ENCODE assay signal across 1 cellular context in the genomic region with DNA sequence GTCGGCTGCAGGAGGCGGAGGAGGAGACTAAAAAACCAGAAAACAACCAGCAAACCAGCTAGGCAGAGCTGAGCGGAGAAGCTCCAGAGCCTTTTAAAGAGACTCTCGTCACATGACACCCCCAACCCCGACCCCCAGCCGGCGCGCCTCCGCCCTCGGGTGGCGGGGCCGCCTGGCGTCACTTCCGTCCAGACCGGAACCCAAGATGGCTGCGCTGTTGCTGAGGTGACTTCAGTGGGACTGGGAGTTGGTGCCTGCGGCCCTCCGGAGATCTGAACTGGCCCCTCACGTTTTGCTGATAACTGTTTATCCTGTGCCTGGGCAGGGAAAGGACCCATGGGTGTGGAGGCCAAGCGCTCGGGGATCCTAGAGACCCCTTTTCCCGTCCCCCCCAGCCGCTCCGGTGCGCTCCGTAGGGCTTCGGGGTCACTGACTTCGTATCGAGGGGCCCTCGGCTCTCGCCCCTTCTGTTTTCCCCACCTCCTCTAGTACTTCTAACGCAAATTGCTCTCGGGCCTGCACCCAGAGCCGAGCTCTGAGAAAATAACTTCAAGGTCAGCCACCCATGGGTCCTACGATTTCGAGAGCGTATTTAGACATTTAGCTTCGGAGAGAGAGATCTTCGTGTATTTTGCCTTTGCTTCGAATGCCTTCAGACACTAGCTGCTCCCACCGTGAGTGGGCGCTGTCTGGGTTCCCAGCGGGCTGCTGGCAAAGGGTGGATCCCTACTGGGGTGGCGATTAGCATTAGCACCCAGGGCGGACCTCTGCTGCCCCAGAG.
TF ChIP-seq lines count a peak whose summit lies in the region.

A gene with protein sequence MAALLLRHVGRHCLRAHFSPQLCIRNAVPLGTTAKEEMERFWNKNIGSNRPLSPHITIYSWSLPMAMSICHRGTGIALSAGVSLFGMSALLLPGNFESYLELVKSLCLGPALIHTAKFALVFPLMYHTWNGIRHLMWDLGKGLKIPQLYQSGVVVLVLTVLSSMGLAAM (plus strand): TSS at position 181 of the 781 bp plus-strand sequence. CDS start 25 bp downstream, at position 206.

TF ChIP-seq in K562, 482 proteins besides CTCF, POLR2A, EP300 and RAD21 (continued from another document and continues in another):
- TF ChIP-seq, protein P1, sequence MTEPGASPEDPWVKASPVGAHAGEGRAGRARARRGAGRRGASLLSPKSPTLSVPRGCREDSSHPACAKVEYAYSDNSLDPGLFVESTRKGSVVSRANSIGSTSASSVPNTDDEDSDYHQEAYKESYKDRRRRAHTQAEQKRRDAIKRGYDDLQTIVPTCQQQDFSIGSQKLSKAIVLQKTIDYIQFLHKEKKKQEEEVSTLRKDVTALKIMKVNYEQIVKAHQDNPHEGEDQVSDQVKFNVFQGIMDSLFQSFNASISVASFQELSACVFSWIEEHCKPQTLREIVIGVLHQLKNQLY (CRISPR knock-in tag; conservative IDR thresholded peaks at IDR 0.05) = no peak
- TF ChIP-seq, protein P2, sequence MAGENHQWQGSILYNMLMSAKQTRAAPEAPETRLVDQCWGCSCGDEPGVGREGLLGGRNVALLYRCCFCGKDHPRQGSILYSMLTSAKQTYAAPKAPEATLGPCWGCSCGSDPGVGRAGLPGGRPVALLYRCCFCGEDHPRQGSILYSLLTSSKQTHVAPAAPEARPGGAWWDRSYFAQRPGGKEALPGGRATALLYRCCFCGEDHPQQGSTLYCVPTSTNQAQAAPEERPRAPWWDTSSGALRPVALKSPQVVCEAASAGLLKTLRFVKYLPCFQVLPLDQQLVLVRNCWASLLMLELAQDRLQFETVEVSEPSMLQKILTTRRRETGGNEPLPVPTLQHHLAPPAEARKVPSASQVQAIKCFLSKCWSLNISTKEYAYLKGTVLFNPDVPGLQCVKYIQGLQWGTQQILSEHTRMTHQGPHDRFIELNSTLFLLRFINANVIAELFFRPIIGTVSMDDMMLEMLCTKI (IDR thresholded peaks at IDR 0.05; ENCODE audit: partially characterized antibody) = no peak
- TF ChIP-seq, protein P3, sequence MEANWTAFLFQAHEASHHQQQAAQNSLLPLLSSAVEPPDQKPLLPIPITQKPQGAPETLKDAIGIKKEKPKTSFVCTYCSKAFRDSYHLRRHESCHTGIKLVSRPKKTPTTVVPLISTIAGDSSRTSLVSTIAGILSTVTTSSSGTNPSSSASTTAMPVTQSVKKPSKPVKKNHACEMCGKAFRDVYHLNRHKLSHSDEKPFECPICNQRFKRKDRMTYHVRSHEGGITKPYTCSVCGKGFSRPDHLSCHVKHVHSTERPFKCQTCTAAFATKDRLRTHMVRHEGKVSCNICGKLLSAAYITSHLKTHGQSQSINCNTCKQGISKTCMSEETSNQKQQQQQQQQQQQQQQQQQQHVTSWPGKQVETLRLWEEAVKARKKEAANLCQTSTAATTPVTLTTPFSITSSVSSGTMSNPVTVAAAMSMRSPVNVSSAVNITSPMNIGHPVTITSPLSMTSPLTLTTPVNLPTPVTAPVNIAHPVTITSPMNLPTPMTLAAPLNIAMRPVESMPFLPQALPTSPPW (CRISPR knock-in tag; IDR thresholded peaks at IDR 0.05) = peak; percentile 93
- TF ChIP-seq CREM (IDR thresholded peaks at IDR 0.05; ENCODE audit: low read depth) (peak; percentile 97), CBFB (CRISPR knock-in tag; IDR thresholded peaks at IDR 0.05) (no peak), CEBPG (CRISPR knock-in tag; IDR thresholded peaks at IDR 0.05) (peak; percentile 31; the same call in 1 of the 2 replicates), CEBPG (tag; conservative IDR thresholded peaks at IDR 0.05 in 1 of 2, IDR thresholded peaks at IDR 0.05 in 1 of 2) (no peak), BMI1 (IDR thresholded peaks at IDR 0.05; ENCODE audit: low read length) (no peak), RBM25 (IDR thresholded peaks at IDR 0.05; ENCODE audit: low read depth, low read length, severe bottlenecking) (no peak), WHSC1 (IDR thresholded peaks at IDR 0.05; ENCODE audit: low read length) (no peak), TEAD2 (tag; IDR thresholded peaks at IDR 0.05) (0 out of 2 replicates have a peak, but pooled peaks have one; percentile 15), ETV5 (CRISPR knock-in tag; IDR thresholded peaks at IDR 0.05; ENCODE audit: low read depth) (peak; percentile 76; the same call in 1 of the 2 replicates), KDM1A (IDR thresholded peaks at IDR 0.05) (no peak), DIDO1 (tag; IDR thresholded peaks at IDR 0.05; ENCODE audit: low read depth) (0 out of 2 replicates have a peak, but pooled peaks have one; percentile 12), TCF7 (IDR thresholded peaks at IDR 0.05; ENCODE audit: borderline replicate concordance) (no peak), NR2C2 (CRISPR knock-in tag; IDR thresholded peaks at IDR 0.05) (0 out of 2 replicates have a peak, but pooled peaks have one; percentile 24), NR2C2 (tag; IDR thresholded peaks at IDR 0.05) (peak; percentile 91), FOSL1 (tag; conservative IDR thresholded peaks at IDR 0.05) (0 out of 2 replicates have a peak, but pooled peaks have one; percentile 24), ZNF143 (CRISPR knock-in tag; IDR thresholded peaks at IDR 0.05) (peak; percentile 27; the same call in 1 of the 2 replicates), SETDB1 (IDR thresholded peaks at IDR 0.05; ENCODE audit: low read length) (no peak), TAF7 (tag; IDR thresholded peaks at IDR 0.05) (peak; percentile 74), CREB1 (IDR thresholded peaks at IDR 0.05) (peak; percentile 88), CREB1 (CRISPR knock-in tag; IDR thresholded peaks at IDR 0.05) (peak; percentile 90), TBL1XR1 (IDR thresholded peaks at IDR 0.05; ENCODE audit: low read length in 2 of 2) (0 out of 4 replicates have a peak, but pooled peaks of 1 of the 2 experiments have one; percentile 28), POLR2B (IDR thresholded peaks at IDR 0.05; ENCODE audit: low read depth, partially characterized antibody) (peak; percentile 92), MEF2D (tag; conservative IDR thresholded peaks at IDR 0.05; ENCODE audit: low read depth) (no peak), ZEB2 (IDR thresholded peaks at IDR 0.05) (no peak), TFAM (CRISPR knock-in tag; conservative IDR thresholded peaks at IDR 0.05) (no peak), PCBP1 (IDR thresholded peaks at IDR 0.05; ENCODE audit: low read depth, low read length, poor library complexity, severe bottlenecking) (no peak), ZNF584 (CRISPR knock-in tag; IDR thresholded peaks at IDR 0.05; ENCODE audit: low read depth) (peak; percentile 69; the same call in 1 of the 2 replicates), CBX5 (IDR thresholded peaks at IDR 0.05; ENCODE audit: borderline replicate concordance, low read depth) (no peak), KLF1 (tag; IDR thresholded peaks at IDR 0.05) (0 out of 2 replicates have a peak, but pooled peaks have one; percentile 10), MEIS2 (IDR thresholded peaks at IDR 0.05; ENCODE audit: partially characterized antibody) (no peak), CTBP1 (IDR thresholded peaks at IDR 0.05; ENCODE audit: borderline replicate concordance) (0 out of 2 replicates have a peak, but pooled peaks have one; percentile 38), ZNF431 (CRISPR knock-in tag; IDR thresholded peaks at IDR 0.05) (no peak), ZNF830 (CRISPR knock-in tag; IDR thresholded peaks at IDR 0.05) (no peak)
- TF ChIP-seq, protein P4, sequence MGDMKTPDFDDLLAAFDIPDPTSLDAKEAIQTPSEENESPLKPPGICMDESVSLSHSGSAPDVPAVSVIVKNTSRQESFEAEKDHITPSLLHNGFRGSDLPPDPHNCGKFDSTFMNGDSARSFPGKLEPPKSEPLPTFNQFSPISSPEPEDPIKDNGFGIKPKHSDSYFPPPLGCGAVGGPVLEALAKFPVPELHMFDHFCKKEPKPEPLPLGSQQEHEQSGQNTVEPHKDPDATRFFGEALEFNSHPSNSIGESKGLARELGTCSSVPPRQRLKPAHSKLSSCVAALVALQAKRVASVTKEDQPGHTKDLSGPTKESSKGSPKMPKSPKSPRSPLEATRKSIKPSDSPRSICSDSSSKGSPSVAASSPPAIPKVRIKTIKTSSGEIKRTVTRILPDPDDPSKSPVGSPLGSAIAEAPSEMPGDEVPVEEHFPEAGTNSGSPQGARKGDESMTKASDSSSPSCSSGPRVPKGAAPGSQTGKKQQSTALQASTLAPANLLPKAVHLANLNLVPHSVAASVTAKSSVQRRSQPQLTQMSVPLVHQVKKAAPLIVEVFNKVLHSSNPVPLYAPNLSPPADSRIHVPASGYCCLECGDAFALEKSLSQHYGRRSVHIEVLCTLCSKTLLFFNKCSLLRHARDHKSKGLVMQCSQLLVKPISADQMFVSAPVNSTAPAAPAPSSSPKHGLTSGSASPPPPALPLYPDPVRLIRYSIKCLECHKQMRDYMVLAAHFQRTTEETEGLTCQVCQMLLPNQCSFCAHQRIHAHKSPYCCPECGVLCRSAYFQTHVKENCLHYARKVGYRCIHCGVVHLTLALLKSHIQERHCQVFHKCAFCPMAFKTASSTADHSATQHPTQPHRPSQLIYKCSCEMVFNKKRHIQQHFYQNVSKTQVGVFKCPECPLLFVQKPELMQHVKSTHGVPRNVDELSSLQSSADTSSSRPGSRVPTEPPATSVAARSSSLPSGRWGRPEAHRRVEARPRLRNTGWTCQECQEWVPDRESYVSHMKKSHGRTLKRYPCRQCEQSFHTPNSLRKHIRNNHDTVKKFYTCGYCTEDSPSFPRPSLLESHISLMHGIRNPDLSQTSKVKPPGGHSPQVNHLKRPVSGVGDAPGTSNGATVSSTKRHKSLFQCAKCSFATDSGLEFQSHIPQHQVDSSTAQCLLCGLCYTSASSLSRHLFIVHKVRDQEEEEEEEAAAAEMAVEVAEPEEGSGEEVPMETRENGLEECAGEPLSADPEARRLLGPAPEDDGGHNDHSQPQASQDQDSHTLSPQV (IDR thresholded peaks at IDR 0.05) = peak; percentile 79; the same call in 1 of the 2 replicates
- TF ChIP-seq, protein P5, sequence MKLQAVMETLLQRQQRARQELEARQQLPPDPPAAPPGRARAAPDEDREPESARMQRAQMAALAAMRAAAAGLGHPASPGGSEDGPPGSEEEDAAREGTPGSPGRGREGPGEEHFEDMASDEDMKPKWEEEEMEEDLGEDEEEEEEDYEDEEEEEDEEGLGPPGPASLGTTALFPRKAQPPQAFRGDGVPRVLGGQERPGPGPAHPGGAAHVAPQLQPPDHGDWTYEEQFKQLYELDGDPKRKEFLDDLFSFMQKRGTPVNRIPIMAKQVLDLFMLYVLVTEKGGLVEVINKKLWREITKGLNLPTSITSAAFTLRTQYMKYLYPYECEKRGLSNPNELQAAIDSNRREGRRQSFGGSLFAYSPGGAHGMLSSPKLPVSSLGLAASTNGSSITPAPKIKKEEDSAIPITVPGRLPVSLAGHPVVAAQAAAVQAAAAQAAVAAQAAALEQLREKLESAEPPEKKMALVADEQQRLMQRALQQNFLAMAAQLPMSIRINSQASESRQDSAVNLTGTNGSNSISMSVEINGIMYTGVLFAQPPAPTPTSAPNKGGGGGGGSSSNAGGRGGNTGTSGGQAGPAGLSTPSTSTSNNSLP (IDR thresholded peaks at IDR 0.05; ENCODE audit: borderline replicate concordance, low read depth, low read length) = no peak
- TF ChIP-seq, protein P6, sequence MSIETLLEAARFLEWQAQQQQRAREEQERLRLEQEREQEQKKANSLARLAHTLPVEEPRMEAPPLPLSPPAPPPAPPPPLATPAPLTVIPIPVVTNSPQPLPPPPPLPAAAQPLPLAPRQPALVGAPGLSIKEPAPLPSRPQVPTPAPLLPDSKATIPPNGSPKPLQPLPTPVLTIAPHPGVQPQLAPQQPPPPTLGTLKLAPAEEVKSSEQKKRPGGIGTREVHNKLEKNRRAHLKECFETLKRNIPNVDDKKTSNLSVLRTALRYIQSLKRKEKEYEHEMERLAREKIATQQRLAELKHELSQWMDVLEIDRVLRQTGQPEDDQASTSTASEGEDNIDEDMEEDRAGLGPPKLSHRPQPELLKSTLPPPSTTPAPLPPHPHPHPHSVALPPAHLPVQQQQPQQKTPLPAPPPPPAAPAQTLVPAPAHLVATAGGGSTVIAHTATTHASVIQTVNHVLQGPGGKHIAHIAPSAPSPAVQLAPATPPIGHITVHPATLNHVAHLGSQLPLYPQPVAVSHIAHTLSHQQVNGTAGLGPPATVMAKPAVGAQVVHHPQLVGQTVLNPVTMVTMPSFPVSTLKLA (conservative IDR thresholded peaks at IDR 0.05) = peak; percentile 79 to 86
- TF ChIP-seq, protein P7, sequence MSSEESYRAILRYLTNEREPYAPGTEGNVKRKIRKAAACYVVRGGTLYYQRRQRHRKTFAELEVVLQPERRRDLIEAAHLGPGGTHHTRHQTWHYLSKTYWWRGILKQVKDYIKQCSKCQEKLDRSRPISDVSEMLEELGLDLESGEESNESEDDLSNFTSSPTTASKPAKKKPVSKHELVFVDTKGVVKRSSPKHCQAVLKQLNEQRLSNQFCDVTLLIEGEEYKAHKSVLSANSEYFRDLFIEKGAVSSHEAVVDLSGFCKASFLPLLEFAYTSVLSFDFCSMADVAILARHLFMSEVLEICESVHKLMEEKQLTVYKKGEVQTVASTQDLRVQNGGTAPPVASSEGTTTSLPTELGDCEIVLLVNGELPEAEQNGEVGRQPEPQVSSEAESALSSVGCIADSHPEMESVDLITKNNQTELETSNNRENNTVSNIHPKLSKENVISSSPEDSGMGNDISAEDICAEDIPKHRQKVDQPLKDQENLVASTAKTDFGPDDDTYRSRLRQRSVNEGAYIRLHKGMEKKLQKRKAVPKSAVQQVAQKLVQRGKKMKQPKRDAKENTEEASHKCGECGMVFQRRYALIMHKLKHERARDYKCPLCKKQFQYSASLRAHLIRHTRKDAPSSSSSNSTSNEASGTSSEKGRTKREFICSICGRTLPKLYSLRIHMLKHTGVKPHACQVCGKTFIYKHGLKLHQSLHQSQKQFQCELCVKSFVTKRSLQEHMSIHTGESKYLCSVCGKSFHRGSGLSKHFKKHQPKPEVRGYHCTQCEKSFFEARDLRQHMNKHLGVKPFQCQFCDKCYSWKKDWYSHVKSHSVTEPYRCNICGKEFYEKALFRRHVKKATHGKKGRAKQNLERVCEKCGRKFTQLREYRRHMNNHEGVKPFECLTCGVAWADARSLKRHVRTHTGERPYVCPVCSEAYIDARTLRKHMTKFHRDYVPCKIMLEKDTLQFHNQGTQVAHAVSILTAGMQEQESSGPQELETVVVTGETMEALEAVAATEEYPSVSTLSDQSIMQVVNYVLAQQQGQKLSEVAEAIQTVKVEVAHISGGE (CRISPR knock-in tag; IDR thresholded peaks at IDR 0.05) = peak in 1 of 3 experiments; percentile 75; a peak in 1 of 6 replicates
